In genomic region chr3:134359121-134360010, GRCh38 we compare ENCODE assay signal across 1 cellular context.
TF ChIP-seq lines count a peak whose summit lies in the region.

No MANE protein-coding gene starts in this region.

TF ChIP-seq in A549, 52 proteins besides CTCF, POLR2A, EP300 and RAD21 (continued from another document):
- no peak for TF ChIP-seq ZFP36 (IDR thresholded peaks at IDR 0.05; ENCODE audit: borderline replicate concordance, partially characterized antibody)
- no peak for TF ChIP-seq MAZ (IDR thresholded peaks at IDR 0.05; ENCODE audit: borderline replicate concordance, low read depth, low read length)
- TF ChIP-seq GATA3 (IDR thresholded peaks at IDR 0.05; ENCODE audit: borderline replicate concordance): no peak
- TF ChIP-seq PBX3 (IDR thresholded peaks at IDR 0.05): no peak
- TF ChIP-seq ZSCAN20 (CRISPR knock-in tag; IDR thresholded peaks at IDR 0.05): no peak
- TF ChIP-seq HOXA7 (CRISPR knock-in tag; IDR thresholded peaks at IDR 0.05): no peak
- 0 out of 2 replicates have a peak, but pooled peaks have one; percentile 60 for TF ChIP-seq POLR2AphosphoS2 (conservative IDR thresholded peaks at IDR 0.05; ENCODE audit: low read length)
- TF ChIP-seq CHD2 (IDR thresholded peaks at IDR 0.05; ENCODE audit: low read length, partially characterized antibody): no peak
